ENCODE assay signal across 10 cellular contexts in genomic region chr5:72600401-72600981, GRCh38.
DNase-seq lines count a peak whose midpoint lies in the region; ATAC-seq, FAIRE-seq and TF ChIP-seq lines count a peak whose summit lies in the region.
"Had no signal": no experiment of that assay in that cellular context is flagged by ENCODE, and none has a peak within 500 bp of the region (broad histone marks: within the 10 kb centered on the region; RNA-seq: fewer than 3 reads in every experiment).

No MANE protein-coding gene starts in this region.

- H3K27ac ChIP-seq in ACC112 (ENCODE audit: low read depth, low read length) = peak overlapping the region; percentile 96
- H3K27ac ChIP-seq in angular gyrus (ENCODE audit: low read depth, low read length) = peak overlapping the region; percentile 69

- peak; percentile 69 for FAIRE-seq in HTR-8/SVneo (lab: Jason Lieb, UNC)
- no peak for FAIRE-seq in D721Med (lab: Jason Lieb, UNC)

- H2AFZ ChIP-seq in ACC112 (ENCODE audit: low read length, unreplicated experiment) = no peak overlapping the region

- no peaks in the 10 kb centered on the region for H3K79me2 ChIP-seq in ACC112 (ENCODE audit: control insufficient read depth, insufficient read depth, low read length, unreplicated experiment)

- H3K4me3 ChIP-seq in ACC112 (ENCODE audit: low read depth, low read length) (peak overlapping the region; percentile 46; the same call in 1 of the 2 replicates), kidney epithelial cell (ENCODE audit: low read depth, low read length) (no peak overlapping the region)

- ATAC-seq in HG02763 (IDR thresholded peaks at IDR 0.05; ENCODE audit: unreplicated experiment) (no peak), GM21447 (IDR thresholded peaks at IDR 0.05; ENCODE audit: unreplicated experiment) (no peak), GM21423 (IDR thresholded peaks at IDR 0.05; ENCODE audit: unreplicated experiment) (no peak)

- TF ChIP-seq CTCF in kidney epithelial cell (IDR thresholded peaks at IDR 0.05; ENCODE audit: insufficient read depth, low read length, poor library complexity, severe bottlenecking) = no peak
- no peak for TF ChIP-seq CTCF in D721Med (IDR thresholded peaks at IDR 0.05; ENCODE audit: insufficient read depth, missing control alignments)

- H3K27me3 ChIP-seq in ACC112 (ENCODE audit: insufficient read depth, low read length) = no peaks in the 10 kb centered on the region
- H3K27me3 ChIP-seq in kidney epithelial cell (ENCODE audit: control insufficient read depth, insufficient read depth, low read length) = no peaks in the 10 kb centered on the region

- DNase-seq in HTR-8/SVneo (ENCODE audit: insufficient read length, low spot score) (peak; percentile 66), kidney epithelial cell (ENCODE audit: low read depth) (peak; percentile 75), D721Med (ENCODE audit: insufficient read length, low spot score) (no peak)
- DNase-seq: NCI-H187 treated with DMSO at 0.1 percent for 48 hours, occipital lobe had no signal

- H3K36me3 ChIP-seq in ACC112 (ENCODE audit: insufficient read depth, low read length) (no peaks in the 10 kb centered on the region), kidney epithelial cell (ENCODE audit: control insufficient read depth, insufficient read depth, low read length) (no peaks in the 10 kb centered on the region)

- peaks cover 92% of the 10 kb centered on the region for H3K4me1 ChIP-seq in ACC112 (ENCODE audit: control insufficient read depth, insufficient read depth, low read length, unreplicated experiment)
